In the genomic region with DNA sequence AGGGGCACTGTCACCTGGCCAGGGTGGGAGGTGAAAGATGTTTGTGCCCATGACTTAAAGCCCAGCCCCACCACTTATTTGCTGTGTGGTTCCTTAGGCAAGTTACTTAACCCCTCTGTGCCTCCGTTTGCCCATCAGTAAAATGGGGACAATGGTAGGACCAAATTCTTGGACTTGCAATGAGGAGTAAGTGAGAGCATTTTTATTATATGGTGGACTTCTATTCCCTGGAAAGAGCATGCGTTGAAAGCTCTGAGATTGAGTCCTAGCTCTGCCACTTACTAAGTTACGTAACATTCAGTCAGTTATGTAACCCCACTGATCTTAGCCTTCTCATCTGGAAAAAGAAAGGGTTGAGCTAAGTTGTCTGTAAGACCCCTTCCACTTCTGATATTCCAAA, we compare ENCODE assay signal across 1 cellular context.
TF ChIP-seq lines count a peak whose summit lies in the region.

No MANE protein-coding gene starts in this region.

TF ChIP-seq in HepG2, 621 proteins besides CTCF, POLR2A, EP300 and RAD21:
- TF ChIP-seq ZNF674 (CRISPR knock-in tag; IDR thresholded peaks at IDR 0.05; ENCODE audit: low read depth) (no peak), BCL6 (CRISPR knock-in tag; IDR thresholded peaks at IDR 0.05) (0 out of 2 replicates have a peak, but pooled peaks have one; percentile 15), CEBPB (IDR thresholded peaks at IDR 0.05; ENCODE audit: borderline replicate concordance, low read depth, low read length) (peak; percentile 69), PRMT3 (CRISPR knock-in tag; IDR thresholded peaks at IDR 0.05; ENCODE audit: borderline replicate concordance, low read depth) (no peak), TEF (CRISPR knock-in tag; IDR thresholded peaks at IDR 0.05) (peak; percentile 79; the same call in 1 of the 2 replicates), CEBPG (CRISPR knock-in tag; IDR thresholded peaks at IDR 0.05) (peak; percentile 44; the same call in 1 of the 2 replicates), ZNF629 (CRISPR knock-in tag; conservative IDR thresholded peaks at IDR 0.05) (peak; percentile 68)
- TF ChIP-seq, protein P1, sequence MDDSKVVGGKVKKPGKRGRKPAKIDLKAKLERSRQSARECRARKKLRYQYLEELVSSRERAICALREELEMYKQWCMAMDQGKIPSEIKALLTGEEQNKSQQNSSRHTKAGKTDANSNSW (CRISPR knock-in tag; IDR thresholded peaks at IDR 0.05; ENCODE audit: borderline replicate concordance) = no peak
